In the genomic region with DNA sequence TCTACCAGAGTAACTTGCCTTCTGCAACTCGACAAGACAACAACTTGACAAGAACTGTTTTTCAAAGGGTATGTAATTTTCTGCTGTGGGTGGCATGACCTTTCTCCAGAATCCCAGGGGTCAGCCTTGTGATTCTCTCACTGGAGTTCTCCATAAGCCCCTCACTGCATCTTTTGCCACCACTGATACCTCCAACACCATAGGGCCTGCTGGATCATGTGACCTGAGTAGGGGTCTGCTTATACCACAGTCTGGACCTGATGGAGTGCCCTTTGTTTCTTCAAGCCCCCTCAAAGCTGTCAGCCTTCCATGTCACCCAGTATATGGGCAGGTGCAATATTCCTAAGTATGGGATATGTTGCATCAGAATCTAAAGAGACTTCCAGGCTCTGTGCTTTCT, we compare ENCODE assay signal across 1 cellular context.
TF ChIP-seq lines count a peak whose summit lies in the region.

No MANE protein-coding gene starts in this region.

TF ChIP-seq in K562, 482 proteins besides CTCF, POLR2A, EP300 and RAD21:
- no peak for TF ChIP-seq EP400 (IDR thresholded peaks at IDR 0.05)
- TF ChIP-seq TFE3 (CRISPR knock-in tag; IDR thresholded peaks at IDR 0.05): peak; percentile 65
- TF ChIP-seq, protein P1, sequence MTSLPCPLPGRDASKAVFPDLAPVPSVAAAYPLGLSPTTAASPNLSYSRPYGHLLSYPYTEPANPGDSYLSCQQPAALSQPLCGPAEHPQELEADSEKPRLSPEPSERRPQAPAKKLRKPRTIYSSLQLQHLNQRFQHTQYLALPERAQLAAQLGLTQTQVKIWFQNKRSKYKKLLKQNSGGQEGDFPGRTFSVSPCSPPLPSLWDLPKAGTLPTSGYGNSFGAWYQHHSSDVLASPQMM (CRISPR knock-in tag; IDR thresholded peaks at IDR 0.05): no peak
- no peak for TF ChIP-seq ZEB2 (IDR thresholded peaks at IDR 0.05)
- TF ChIP-seq ETV1 (tag; conservative IDR thresholded peaks at IDR 0.05; ENCODE audit: low read depth): no peak
